20 cellular contexts compared by ENCODE assay signal in genomic region chr7:22909958-22910357, GRCh38.
"Had no signal": no experiment of that assay in that cellular context is flagged by ENCODE, and none has a peak within 500 bp of the region (broad histone marks: within the 10 kb centered on the region; RNA-seq: fewer than 3 reads in every experiment).

No MANE protein-coding gene starts in this region.

- H3K36me3 ChIP-seq: MG63, SJCRH30 had no signal

- H3K27me3 ChIP-seq: MG63, SJCRH30 had no signal

- H3K9me3 ChIP-seq: SJCRH30 had no signal

- ATAC-seq: HepG2 had no signal

- DNase-seq: IMR-90, Karpas-422, KG1, MG63, NCI-H1092 treated with DMSO at 0.1 percent for 48 hours, NCI-H1436, NCI-H187, NCI-H2029, NCI-H2081 treated with DMSO at 0.1 percent for 48 hours, NCI-H2171, NCI-H226, NCI-H446, NCI-H510A, NCI-H524 treated with DMSO at 0.1 percent for 48 hours, NCI-H69, NCI-H774, RPMI8226, SHP77 treated with DMSO at 0.1 percent for 48 hours, SJCRH30 had no signal

- H3K27ac ChIP-seq: SJCRH30 had no signal

- H3K4me3 ChIP-seq: MG63, SJCRH30 had no signal

- H3K4me1 ChIP-seq: SJCRH30 had no signal
